In genomic region chr19:48415395-48415794, GRCh38 we compare ENCODE assay signal across 9 cellular contexts. TPM values are rescaled to one million over a fixed set of nuclear protein-coding genes. Genes with fewer than 3 reads are reported as not detected.
DNase-seq lines count a peak whose midpoint lies in the region; ATAC-seq and TF ChIP-seq lines count a peak whose summit lies in the region.
"Had no signal": no experiment of that assay in that cellular context is flagged by ENCODE, and none has a peak within 500 bp of the region (broad histone marks: within the 10 kb centered on the region; RNA-seq: fewer than 3 reads in every experiment).

No MANE protein-coding gene starts in this region.

- H3K4me3 ChIP-seq in osteoblast (ENCODE audit: insufficient read depth, low read length): no peak overlapping the region
- H3K4me3 ChIP-seq in upper lobe of left lung: peak overlapping the region in 3 of 4 donors; percentile 31 to 34 (median 32)

- no peaks in the 10 kb centered on the region for H3K79me2 ChIP-seq in osteoblast (ENCODE audit: insufficient read depth, low read length)

- no peak for TF ChIP-seq CTCF in osteoblast (IDR thresholded peaks at IDR 0.05; ENCODE audit: extremely low read depth, low read depth, low read length)
- TF ChIP-seq CTCF in upper lobe of left lung (IDR thresholded peaks at IDR 0.05): no peak

- H3K9me3 Mint-ChIP-seq in activated CD8-positive, alpha-beta memory T cell treated with anti-CD3 and anti-CD28 coated beads, Interleukin-2, amount 10 ng/mL, durations not matched to agents 7 days and 5 days (ENCODE audit: low read depth): no peaks in the 10 kb centered on the region

- no peaks in the 10 kb centered on the region for H3K36me3 Mint-ChIP-seq in activated CD8-positive, alpha-beta memory T cell treated with anti-CD3 and anti-CD28 coated beads, Interleukin-2, amount 10 ng/mL, durations not matched to agents 7 days and 5 days

- whole genome bisulfite sequencing in upper lobe of left lung, 2 donors: 15 to 16% methylated on average over 13 to 14 of the region's 14 CpGs

- H3K4me2 ChIP-seq in osteoblast (ENCODE audit: insufficient read depth, low read length): no peak overlapping the region

- H3K4me1 ChIP-seq in osteoblast (ENCODE audit: insufficient read depth, low read length): peaks cover 5% of the 10 kb centered on the region
- peaks cover 3 to 23% (median 14%) of the 10 kb centered on the region in 4 donors for H3K4me1 ChIP-seq in upper lobe of left lung

- H3K36me3 ChIP-seq in osteoblast (ENCODE audit: insufficient read depth, low read length) (no peaks in the 10 kb centered on the region), upper lobe of left lung (no peaks in the 10 kb centered on the region)

- no peak overlapping the region for H3K27ac Mint-ChIP-seq in activated CD8-positive, alpha-beta memory T cell treated with anti-CD3 and anti-CD28 coated beads, Interleukin-2, amount 10 ng/mL, durations not matched to agents 7 days and 5 days

- H3K4me1 Mint-ChIP-seq in activated CD8-positive, alpha-beta memory T cell treated with anti-CD3 and anti-CD28 coated beads, Interleukin-2, amount 10 ng/mL, durations not matched to agents 7 days and 5 days: peaks cover 40% of the 10 kb centered on the region

- TF ChIP-seq EP300 in upper lobe of left lung (IDR thresholded peaks at IDR 0.05): no peak

- H2AFZ ChIP-seq in osteoblast (ENCODE audit: low read length): no peak overlapping the region

- H3K27me3 Mint-ChIP-seq in activated CD8-positive, alpha-beta memory T cell treated with anti-CD3 and anti-CD28 coated beads, Interleukin-2, amount 10 ng/mL, durations not matched to agents 7 days and 5 days: peaks cover 32% of the 10 kb centered on the region

- peaks cover 3% of the 10 kb centered on the region for H3K27me3 ChIP-seq in osteoblast (ENCODE audit: insufficient read depth, low read length)
- peaks cover 0 to 19% (median 0%) of the 10 kb centered on the region in 4 donors for H3K27me3 ChIP-seq in upper lobe of left lung

- H3K27ac ChIP-seq in osteoblast (ENCODE audit: low read depth, low read length) (no peak overlapping the region), upper lobe of left lung (no peak overlapping the region)

- CTCF ChIA-PET in activated CD8-positive, alpha-beta memory T cell treated with anti-CD3 and anti-CD28 coated beads, Interleukin-2, amount 10 ng/mL, durations not matched to agents 7 days and 5 days (lab: Charles Lee): interaction anchor here (1.0 to 2.3 kb wide), 5 partner anchors 12 to 169 kb away, joined by 4 to 9 read pairs (median 5); partner anchors contain the start of genes KDELR1, SYNGR4 and TMEM143

- no peaks in the 10 kb centered on the region for H3K9me3 ChIP-seq in osteoblast (ENCODE audit: low read depth, low read length)
- H3K9me3 ChIP-seq in upper lobe of left lung: no peaks in the 10 kb centered on the region

- no peaks in the 10 kb centered on the region for H4K20me1 ChIP-seq in osteoblast (ENCODE audit: insufficient read depth, low read length)

- no peak for TF ChIP-seq POLR2A in erythroblast (IDR thresholded peaks at IDR 0.05; ENCODE audit: low read length)
- TF ChIP-seq POLR2A in upper lobe of left lung (IDR thresholded peaks at IDR 0.05): no peak

- DNase-seq in Daoy (ENCODE audit: low read depth) (peak; percentile 83), NCI-H226 (peak; percentile 47), erythroblast (lab: John Stamatoyannopoulos, UW) (peak; percentile 85 to 87), osteoblast (ENCODE audit: insufficient read length, low spot score, missing footprints) (peak; percentile 72), upper lobe of left lung (peak; percentile 62 to 83)
- peak; percentile 93 for DNase-seq in activated CD8-positive, alpha-beta memory T cell treated with anti-CD3 and anti-CD28 coated beads, Interleukin-2, amount 10 ng/mL, durations not matched to agents 7 days and 5 days

- peak; percentile 62 for ATAC-seq in activated CD8-positive, alpha-beta memory T cell treated with anti-CD3 and anti-CD28 coated beads, Interleukin-2, amount 10 ng/mL, durations not matched to agents 7 days and 5 days
- peak; percentile 90 to 93 for ATAC-seq in upper lobe of left lung (ENCODE audit: low FRiP score in 2 of 2)
- no peak for ATAC-seq in HG03108 (IDR thresholded peaks at IDR 0.05; ENCODE audit: unreplicated experiment)
- ATAC-seq in HG03378 (IDR thresholded peaks at IDR 0.05; ENCODE audit: unreplicated experiment): no peak

- H3K4me3 Mint-ChIP-seq in activated CD8-positive, alpha-beta memory T cell treated with anti-CD3 and anti-CD28 coated beads, Interleukin-2, amount 10 ng/mL, durations not matched to agents 7 days and 5 days: peak overlapping the region; percentile 45

RNA-seq across cellular contexts. Expression of gene GRIN2D, which starts 21.9 kb away (rescaled TPM):
- total RNA-seq in Daoy (2014; rRNA removed; shearing (Covaris generic)): 0.09 TPM in 1 of 2 replicates, not detected in the other
- under 1 TPM; 0.09 to 0.18 TPM for total RNA-seq in activated CD8-positive, alpha-beta memory T cell treated with anti-CD3 and anti-CD28 coated beads, Interleukin-2, amount 10 ng/mL, durations not matched to agents 7 days and 5 days
- total RNA-seq in osteoblast (under 0.01 TPM in 2 replicates), upper lobe of left lung (1 to 10 TPM in 2 of 6 donors, under 1 TPM in 4; 0.15 to 1.4 (median 0.57) TPM)

RNA-seq across cellular contexts. Expression of gene KDELR1, which starts 24.0 kb away (rescaled TPM):
- 54.5 and 61.0 TPM in 2 replicates for total RNA-seq in Daoy (2014; rRNA removed; shearing (Covaris generic))
- total RNA-seq in activated CD8-positive, alpha-beta memory T cell treated with anti-CD3 and anti-CD28 coated beads, Interleukin-2, amount 10 ng/mL, durations not matched to agents 7 days and 5 days: 10 to 100 TPM; 64.8 to 72.2 TPM
- total RNA-seq in osteoblast: 95.2 and 119 TPM in 2 replicates
- 100 to 1,000 TPM in 2 of 6 donors, 10 to 100 TPM in 4; 44.6 to 141 (median 96.8) TPM for total RNA-seq in upper lobe of left lung

RNA-seq across cellular contexts. Expression of gene GRWD1, which starts 30.4 kb away (rescaled TPM):
- total RNA-seq in Daoy (2014; rRNA removed; shearing (Covaris generic)): 108 and 129 TPM in 2 replicates
- total RNA-seq in activated CD8-positive, alpha-beta memory T cell treated with anti-CD3 and anti-CD28 coated beads, Interleukin-2, amount 10 ng/mL, durations not matched to agents 7 days and 5 days: 10 to 100 TPM; 37.9 to 58.7 TPM
- total RNA-seq in osteoblast (23.3 and 25.0 TPM in 2 replicates), upper lobe of left lung (10 to 100 TPM; 10.5 to 44.1 (median 31.6) TPM)

RNA-seq across cellular contexts. Expression of gene KCNJ14, which starts 40.0 kb away (rescaled TPM):
- total RNA-seq in Daoy (2014; rRNA removed; shearing (Covaris generic)): 1.8 and 3.8 TPM in 2 replicates
- total RNA-seq in activated CD8-positive, alpha-beta memory T cell treated with anti-CD3 and anti-CD28 coated beads, Interleukin-2, amount 10 ng/mL, durations not matched to agents 7 days and 5 days: 1 to 10 TPM in 1 of 2 experiments, under 1 TPM in 1; 0.85 to 1.5 TPM
- total RNA-seq in osteoblast (0.59 and 0.72 TPM in 2 replicates), upper lobe of left lung (1 to 10 TPM in 3 of 6 donors, under 1 TPM in 3; 0.54 to 1.9 (median 0.91) TPM)

RNA-seq across cellular contexts. Expression of gene SYNGR4, which starts 51.2 kb away (rescaled TPM):
- total RNA-seq in Daoy (2014; rRNA removed; shearing (Covaris generic)): not detected in 2 replicates
- total RNA-seq in activated CD8-positive, alpha-beta memory T cell treated with anti-CD3 and anti-CD28 coated beads, Interleukin-2, amount 10 ng/mL, durations not matched to agents 7 days and 5 days: not detected
- total RNA-seq in osteoblast: not detected in 2 replicates
- total RNA-seq in upper lobe of left lung: not detected
- total RNA-seq: liver had no signal

Comparison
In these comparisons a context has a peak if more than half of its experiments do, and no peak if none do; other contexts are left out.
1. ATAC-seq: peak in activated CD8-positive, alpha-beta memory T cell treated with anti-CD3 and anti-CD28 coated beads, Interleukin-2, amount 10 ng/mL, durations not matched to agents 7 days and 5 days (single experiment) and upper lobe of left lung (2 of 2); none in HG03108 (single experiment) and HG03378 (single experiment).
2. Peak in every context shown above with its lines, with median percentiles within 50 percentile points of each other: DNase-seq.